Comparison of ENCODE assay signal across 1 cellular context in genomic region chr17:17252149-17252810, GRCh38.
A peak's percentile ranks its signal among the peaks of the same experiment; 100 is the strongest.
TF ChIP-seq lines count a peak whose summit lies in the region.

No MANE protein-coding gene starts in this region.

TF ChIP-seq in HepG2, 621 proteins besides CTCF, POLR2A, EP300 and RAD21:
- TF ChIP-seq FOXP4 (CRISPR knock-in tag; IDR thresholded peaks at IDR 0.05) (no peak), NFYB (CRISPR knock-in tag; IDR thresholded peaks at IDR 0.05) (no peak), ZC3H13 (CRISPR knock-in tag; IDR thresholded peaks at IDR 0.05) (no peak), RBM22 (optimal IDR thresholded peaks at IDR 0.05; ENCODE audit: low read length) (peak; percentile 31), ZSCAN12 (CRISPR knock-in tag; IDR thresholded peaks at IDR 0.05) (no peak), ZNF121 (CRISPR knock-in tag; IDR thresholded peaks at IDR 0.05) (no peak)
